Comparison of ENCODE assay signal across 29 cellular contexts in genomic region chr19:31718041-31718440, GRCh38.
DNase-seq lines count a peak whose midpoint lies in the region; ATAC-seq and TF ChIP-seq lines count a peak whose summit lies in the region.
"Had no signal": no experiment of that assay in that cellular context is flagged by ENCODE, and none has a peak within 500 bp of the region (broad histone marks: within the 10 kb centered on the region; RNA-seq: fewer than 3 reads in every experiment).

No MANE protein-coding gene starts in this region.

- CTCF ChIA-PET in SK-N-SH (lab: Yijun Ruan, JAX): no interaction called here
- CTCF ChIA-PET in activated CD8-positive, alpha-beta T cell treated with anti-CD3 and anti-CD28 coated beads for 36 hours (lab: Charles Lee): no interaction called here

- intact Hi-C loops in activated CD8-positive, alpha-beta T cell treated with anti-CD3 and anti-CD28 coated beads for 36 hours (cut with micrococcal nuclease): no loop called here

- no peaks in the 10 kb centered on the region for H3F3A ChIP-seq in SK-N-SH (replicated peaks; ENCODE audit: insufficient read depth)

- H3K4me1 ChIP-seq in SK-N-SH (ENCODE audit: control insufficient read depth in 1 of 2, insufficient read depth in 2 of 2, low read depth in 1 of 2, low read length in 1 of 2): peaks cover 0 to 4% of the 10 kb centered on the region in 2 experiments; a peak in 1 of 4 replicates
- peaks cover 2% of the 10 kb centered on the region for H3K4me1 ChIP-seq in rectal smooth muscle tissue (ENCODE audit: control insufficient read depth, insufficient read depth, low read length)
- H3K4me1 ChIP-seq: breast epithelium, colonic mucosa, esophagus squamous epithelium, HAP-1, suprapubic skin had no signal

- H3K36me3 Mint-ChIP-seq in activated CD8-positive, alpha-beta T cell treated with anti-CD3 and anti-CD28 coated beads for 36 hours (ENCODE audit: low read depth): no peaks in the 10 kb centered on the region
- H3K36me3 Mint-ChIP-seq: activated CD4-positive, alpha-beta memory T cell treated with anti-CD3 and anti-CD28 coated beads for 36 hours; memory B cell; naive B cell had no signal

- H3K4me1 Mint-ChIP-seq in activated CD8-positive, alpha-beta T cell treated with anti-CD3 and anti-CD28 coated beads for 36 hours (ENCODE audit: low read depth): no peaks in the 10 kb centered on the region
- H3K4me1 Mint-ChIP-seq: memory B cell, naive B cell had no signal

- 8% methylated on average over 6 of the region's 6 CpGs for whole genome bisulfite sequencing in SK-N-SH (ENCODE audit: low lambda C conversion rate)

- H3K27me3 ChIP-seq in SK-N-SH (ENCODE audit: insufficient read depth) (no peaks in the 10 kb centered on the region), rectal smooth muscle tissue (ENCODE audit: control insufficient read depth, insufficient read depth, low read length) (no peaks in the 10 kb centered on the region)
- H3K27me3 ChIP-seq: colonic mucosa, esophagus squamous epithelium had no signal

- H3K79me2 ChIP-seq in SK-N-SH (ENCODE audit: insufficient read depth): no peaks in the 10 kb centered on the region

- no peaks in the 10 kb centered on the region for H3K9me2 ChIP-seq in SK-N-SH

- H3K27me3 Mint-ChIP-seq in activated CD8-positive, alpha-beta T cell treated with anti-CD3 and anti-CD28 coated beads for 36 hours: peaks cover 2% of the 10 kb centered on the region
- H3K27me3 Mint-ChIP-seq: memory B cell, naive B cell had no signal

- no peaks in the 10 kb centered on the region for H4K20me1 ChIP-seq in SK-N-SH (ENCODE audit: insufficient read depth)

- no peaks in the 10 kb centered on the region for H3K9me3 Mint-ChIP-seq in activated CD8-positive, alpha-beta T cell treated with anti-CD3 and anti-CD28 coated beads for 36 hours
- H3K9me3 Mint-ChIP-seq: activated CD4-positive, alpha-beta memory T cell treated with anti-CD3 and anti-CD28 coated beads for 36 hours had no signal

- no peak overlapping the region for H3K27ac Mint-ChIP-seq in activated CD8-positive, alpha-beta T cell treated with anti-CD3 and anti-CD28 coated beads for 36 hours
- H3K27ac Mint-ChIP-seq: activated CD4-positive, alpha-beta memory T cell treated with anti-CD3 and anti-CD28 coated beads for 36 hours; memory B cell; naive B cell had no signal

- H2AFZ ChIP-seq in SK-N-SH (ENCODE audit: low read depth): no peak overlapping the region

- H3K27ac ChIP-seq in SK-N-SH (ENCODE audit: low read depth in 2 of 2, low read length in 1 of 2) (no peak overlapping the region), rectal smooth muscle tissue (ENCODE audit: low read depth, low read length) (peak overlapping the region; percentile 23)
- H3K27ac ChIP-seq: breast epithelium, colonic mucosa, HL-60, suprapubic skin had no signal

- POLR2A ChIA-PET in SK-N-SH (lab: Yijun Ruan, JAX): no interaction called here
- POLR2A ChIA-PET in activated CD8-positive, alpha-beta T cell treated with anti-CD3 and anti-CD28 coated beads for 36 hours (lab: Charles Lee): no interaction called here

- H3K9ac ChIP-seq in SK-N-SH (no peak overlapping the region), rectal smooth muscle tissue (ENCODE audit: low read length) (no peak overlapping the region)

- TF ChIP-seq CTCF in SK-N-SH (IDR thresholded peaks at IDR 0.05) (no peak), fibroblast of the aortic adventitia (IDR thresholded peaks at IDR 0.05; ENCODE audit: insufficient read depth, low read length) (no peak)
- no peak for TF ChIP-seq CTCF in activated CD8-positive, alpha-beta T cell treated with anti-CD3 and anti-CD28 coated beads for 36 hours (IDR thresholded peaks at IDR 0.05)

- no peak overlapping the region for H3K4me3 Mint-ChIP-seq in activated CD8-positive, alpha-beta T cell treated with anti-CD3 and anti-CD28 coated beads for 36 hours
- H3K4me3 Mint-ChIP-seq: activated CD4-positive, alpha-beta memory T cell treated with anti-CD3 and anti-CD28 coated beads for 36 hours; memory B cell; naive B cell had no signal

- H3K4me2 ChIP-seq in SK-N-SH: no peak overlapping the region

- no peak for TF ChIP-seq RAD21 in SK-N-SH (IDR thresholded peaks at IDR 0.05; ENCODE audit: low read length)

- no peaks in the 10 kb centered on the region for H3K9me3 ChIP-seq in SK-N-SH
- H3K9me3 ChIP-seq: breast epithelium, colonic mucosa, HAP-1, suprapubic skin had no signal

- no peak for TF ChIP-seq EP300 in SK-N-SH (IDR thresholded peaks at IDR 0.05; ENCODE audit: borderline replicate concordance in 1 of 2, low read depth in 1 of 2, low read length in 1 of 2)

- no peaks in the 10 kb centered on the region for H3K36me3 ChIP-seq in SK-N-SH (replicated peaks in 1 of 2; ENCODE audit: control insufficient read depth in 1 of 2, insufficient read depth in 2 of 2, low read length in 1 of 2)
- no peaks in the 10 kb centered on the region for H3K36me3 ChIP-seq in rectal smooth muscle tissue (ENCODE audit: control insufficient read depth, insufficient read depth, low read length)
- H3K36me3 ChIP-seq: breast epithelium, colonic mucosa, esophagus squamous epithelium, HAP-1, suprapubic skin had no signal

- ATAC-seq in HG02571 (IDR thresholded peaks at IDR 0.05; ENCODE audit: unreplicated experiment) (no peak), GM18873 (IDR thresholded peaks at IDR 0.05; ENCODE audit: low FRiP score, unreplicated experiment) (no peak)
- no peak for ATAC-seq in activated CD8-positive, alpha-beta T cell treated with anti-CD3 and anti-CD28 coated beads for 36 hours
- ATAC-seq: GM12878, HepG2, PC-3 had no signal

- DNase-seq in Daoy (ENCODE audit: low read depth): peak; percentile 43
- DNase-seq in SK-N-SH: peak; percentile 42
- peak; percentile 56 for DNase-seq in fibroblast of the aortic adventitia (ENCODE audit: low read depth)
- DNase-seq in mucosa of gallbladder (ENCODE audit: low spot score): no peak
- DNase-seq in activated CD8-positive, alpha-beta T cell treated with anti-CD3 and anti-CD28 coated beads for 36 hours: no peak
- DNase-seq: ACHN; activated CD4-positive, alpha-beta memory T cell treated with anti-CD3 and anti-CD28 coated beads for 36 hours; activated T-cell treated with anti-CD3 and anti-CD28 coated beads for 4 hours; C1 segment of cervical spinal cord; colonic mucosa; esophagus squamous epithelium; glutamatergic neuron; Kasumi-1; naive B cell; NCI-H2081; NCI-H345; occipital lobe; PC-3; Right ventricle myocardium superior had no signal

- H3K4me3 ChIP-seq in SK-N-SH (ENCODE audit: low read depth in 2 of 2, low read length in 1 of 2) (no peak overlapping the region), fibroblast of the aortic adventitia (ENCODE audit: low read depth, low read length) (no peak overlapping the region), rectal smooth muscle tissue (ENCODE audit: low read length) (no peak overlapping the region)
- H3K4me3 ChIP-seq: breast epithelium, colonic mucosa, esophagus squamous epithelium, GM12878, HAP-1, suprapubic skin had no signal

TF ChIP-seq in SK-N-SH, 30 proteins besides CTCF, POLR2A, EP300 and RAD21:
- no peak for TF ChIP-seq RCOR1 (IDR thresholded peaks at IDR 0.05; ENCODE audit: low read length)
- no peak for TF ChIP-seq SMC3 (IDR thresholded peaks at IDR 0.05; ENCODE audit: low read depth, low read length)
- TF ChIP-seq MAX (IDR thresholded peaks at IDR 0.05; ENCODE audit: low read depth): no peak
- no peak for TF ChIP-seq GABPA (IDR thresholded peaks at IDR 0.05; ENCODE audit: low read depth)
- no peak for TF ChIP-seq FOXM1 (IDR thresholded peaks at IDR 0.05; ENCODE audit: low read depth)
- no peak for TF ChIP-seq NRF1 (IDR thresholded peaks at IDR 0.05; ENCODE audit: low read depth, low read length)
- no peak for TF ChIP-seq TCF12 (IDR thresholded peaks at IDR 0.05)
- no peak for TF ChIP-seq ELF1 (IDR thresholded peaks at IDR 0.05)
- no peak for TF ChIP-seq GATA2 (CRISPR knock-in tag; IDR thresholded peaks at IDR 0.05)

Comparison
In these comparisons a context has a peak if more than half of its experiments do, and no peak if none do; other contexts are left out.
1. DNase-seq: peak in Daoy (single experiment), SK-N-SH (single experiment) and fibroblast of the aortic adventitia (single experiment); none in mucosa of gallbladder (single experiment) and activated CD8-positive, alpha-beta T cell treated with anti-CD3 and anti-CD28 coated beads for 36 hours (single experiment).